Comparison of ENCODE assay signal across 1 cellular context in genomic region chr1:50645147-50645546, GRCh38.
A peak's percentile ranks its signal among the peaks of the same experiment; 100 is the strongest.
TF ChIP-seq lines count a peak whose summit lies in the region.

No MANE protein-coding gene starts in this region.

TF ChIP-seq in HepG2, 621 proteins besides CTCF, POLR2A, EP300 and RAD21 (continued from another document):
- TF ChIP-seq NFAT5 (CRISPR knock-in tag; IDR thresholded peaks at IDR 0.05) (no peak), THRA (CRISPR knock-in tag; IDR thresholded peaks at IDR 0.05; ENCODE audit: borderline replicate concordance) (no peak), MAFK (conservative IDR thresholded peaks at IDR 0.05 in 1 of 2, IDR thresholded peaks at IDR 0.05 in 1 of 2; ENCODE audit: low read length in 2 of 2) (peak in 1 of 2 experiments; percentile 12; a peak in 1 of 4 replicates), ZEB1 (IDR thresholded peaks at IDR 0.05; ENCODE audit: insufficient replicate concordance, low read depth) (no peak), RFX1 (IDR thresholded peaks at IDR 0.05) (no peak), NR2F6 (IDR thresholded peaks at IDR 0.05) (peak; percentile 35), NR2F6 (CRISPR knock-in tag; IDR thresholded peaks at IDR 0.05) (no peak), CBX2 (IDR thresholded peaks at IDR 0.05; ENCODE audit: low read depth, low read length) (no peak), CBX2 (CRISPR knock-in tag; IDR thresholded peaks at IDR 0.05; ENCODE audit: low read depth) (no peak), ZBTB7A (CRISPR knock-in tag; IDR thresholded peaks at IDR 0.05) (no peak), ZNF749 (CRISPR knock-in tag; IDR thresholded peaks at IDR 0.05; ENCODE audit: borderline replicate concordance) (no peak), STAT6 (CRISPR knock-in tag; IDR thresholded peaks at IDR 0.05; ENCODE audit: borderline replicate concordance) (no peak), U2AF1 (optimal IDR thresholded peaks at IDR 0.05; ENCODE audit: low read depth, low read length) (no peak), ZNF205 (CRISPR knock-in tag; IDR thresholded peaks at IDR 0.05) (no peak), ZNF562 (CRISPR knock-in tag; IDR thresholded peaks at IDR 0.05; ENCODE audit: borderline replicate concordance) (no peak), ZSCAN31 (CRISPR knock-in tag; IDR thresholded peaks at IDR 0.05; ENCODE audit: low read depth) (no peak), TBX2 (CRISPR knock-in tag; IDR thresholded peaks at IDR 0.05; ENCODE audit: borderline replicate concordance) (no peak), MXD3 (CRISPR knock-in tag; IDR thresholded peaks at IDR 0.05) (no peak), KLF15 (CRISPR knock-in tag; IDR thresholded peaks at IDR 0.05; ENCODE audit: borderline replicate concordance) (no peak), ZNF570 (CRISPR knock-in tag; IDR thresholded peaks at IDR 0.05; ENCODE audit: borderline replicate concordance) (no peak), ARNT2 (CRISPR knock-in tag; IDR thresholded peaks at IDR 0.05; ENCODE audit: low read depth) (no peak), ISL2 (CRISPR knock-in tag; IDR thresholded peaks at IDR 0.05) (no peak; the same call in 1 of the 2 replicates), GTF3A (CRISPR knock-in tag; conservative IDR thresholded peaks at IDR 0.05) (no peak), THYN1 (CRISPR knock-in tag; IDR thresholded peaks at IDR 0.05; ENCODE audit: borderline replicate concordance, low read depth) (no peak), HINFP (CRISPR knock-in tag; IDR thresholded peaks at IDR 0.05; ENCODE audit: low read depth) (no peak), ZNF816 (CRISPR knock-in tag; IDR thresholded peaks at IDR 0.05; ENCODE audit: borderline replicate concordance) (no peak), SALL1 (CRISPR knock-in tag; IDR thresholded peaks at IDR 0.05) (no peak)
